ENCODE assay signal across 21 cellular contexts in the genomic region with DNA sequence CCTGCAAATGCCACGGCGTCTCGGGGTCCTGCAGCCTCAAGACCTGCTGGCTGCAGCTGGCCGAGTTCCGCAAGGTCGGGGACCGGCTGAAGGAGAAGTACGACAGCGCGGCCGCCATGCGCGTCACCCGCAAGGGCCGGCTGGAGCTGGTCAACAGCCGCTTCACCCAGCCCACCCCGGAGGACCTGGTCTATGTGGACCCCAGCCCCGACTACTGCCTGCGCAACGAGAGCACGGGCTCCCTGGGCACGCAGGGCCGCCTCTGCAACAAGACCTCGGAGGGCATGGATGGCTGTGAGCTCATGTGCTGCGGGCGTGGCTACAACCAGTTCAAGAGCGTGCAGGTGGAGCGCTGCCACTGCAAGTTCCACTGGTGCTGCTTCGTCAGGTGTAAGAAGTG. TPM values are rescaled to one million over a fixed set of nuclear protein-coding genes. Genes with fewer than 3 reads are reported as not detected.
"Had no signal": no experiment of that assay in that cellular context is flagged by ENCODE, and none has a peak within 500 bp of the region (broad histone marks: within the 10 kb centered on the region; RNA-seq: fewer than 3 reads in every experiment).

No MANE protein-coding gene starts in this region.

- H3K9me3 Mint-ChIP-seq: activated T-helper 1 cell treated with anti-CD3 and anti-CD28 coated beads, Interleukin-12 subunit alpha, Interleukin-12 subunit beta, Interleukin-2, Interleukin-4 antibody, amounts not matched to agents 30 ng/mL and 10 ng/mL and 1 ng/mL, durations not matched to agents 14 hours and 24 hours and 36 hours; stimulated activated naive CD8-positive, alpha-beta T cell treated with anti-CD3 and anti-CD28 coated beads, Interleukin-15, Interleukin-2, amounts not matched to agents 100 ng/mL and 50 ng/mL, for 24 hours had no signal

- H3K9me3 ChIP-seq: gastrocnemius medialis, heart right ventricle, right atrium auricular region, thoracic aorta, upper lobe of left lung had no signal

- H3K27ac ChIP-seq: cardiac muscle cell, gastrocnemius medialis, heart right ventricle, right atrium auricular region, thoracic aorta, upper lobe of left lung, VCaP had no signal

- H3K27me3 ChIP-seq: cardiac muscle cell, gastrocnemius medialis, heart right ventricle, right atrium auricular region, upper lobe of left lung had no signal

- H3K4me3 Mint-ChIP-seq: activated naive CD8-positive, alpha-beta T cell; activated T-helper 1 cell treated with anti-CD3 and anti-CD28 coated beads, Interleukin-12 subunit alpha, Interleukin-12 subunit beta, Interleukin-2, Interleukin-4 antibody, amounts not matched to agents 30 ng/mL and 10 ng/mL and 1 ng/mL, durations not matched to agents 14 hours and 24 hours and 36 hours; stimulated activated naive CD8-positive, alpha-beta T cell treated with anti-CD3 and anti-CD28 coated beads, Interleukin-15, Interleukin-2, amounts not matched to agents 100 ng/mL and 50 ng/mL, for 24 hours had no signal

- H3K4me3 ChIP-seq: cardiac muscle cell, gastrocnemius medialis, heart right ventricle, right atrium auricular region, thoracic aorta, upper lobe of left lung had no signal

- H3K27ac Mint-ChIP-seq: activated naive CD8-positive, alpha-beta T cell; activated T-helper 1 cell treated with anti-CD3 and anti-CD28 coated beads, Interleukin-12 subunit alpha, Interleukin-12 subunit beta, Interleukin-2, Interleukin-4 antibody, amounts not matched to agents 30 ng/mL and 10 ng/mL and 1 ng/mL, durations not matched to agents 14 hours and 24 hours and 36 hours; stimulated activated naive CD8-positive, alpha-beta T cell treated with anti-CD3 and anti-CD28 coated beads, Interleukin-15, Interleukin-2, amounts not matched to agents 100 ng/mL and 50 ng/mL, for 24 hours had no signal

- H3K36me3 Mint-ChIP-seq: activated naive CD8-positive, alpha-beta T cell had no signal

- ATAC-seq: left ventricle myocardium superior had no signal

- H3K36me3 ChIP-seq: gastrocnemius medialis, right atrium auricular region, thoracic aorta had no signal

- DNase-seq: activated CD4-positive, alpha-beta T cell treated with anti-CD3 and anti-CD28 coated beads for 1 hour; activated CD4-positive, alpha-beta T cell treated with anti-CD3 and anti-CD28 coated beads, Interleukin-2, amount 50 U/mL, for 48 hours; activated gamma-delta T cell treated with Interleukin-2 at 50 U/mL for 16 hours; activated T-cell treated with anti-CD3 and anti-CD28 coated beads for 4 hours; gastrocnemius medialis; heart right ventricle; left ventricle myocardium superior; occipital lobe; small intestine; stimulated activated CD4-positive, alpha-beta T cell treated with anti-CD3 and anti-CD28 coated beads, Interleukin-15, amount 100 ng/mL, for 24 hours; stimulated activated CD4-positive, alpha-beta T cell treated with anti-CD3 and anti-CD28 coated beads, Interleukin-2, amount 100 ng/mL, for 48 hours; T-helper 2 cell had no signal

RNA-seq across cellular contexts. Expression of a gene that starts 16.8 kb away (rescaled TPM):
- total RNA-seq: mononuclear cell had no signal
